19 cellular contexts compared by ENCODE assay signal in the genomic region with DNA sequence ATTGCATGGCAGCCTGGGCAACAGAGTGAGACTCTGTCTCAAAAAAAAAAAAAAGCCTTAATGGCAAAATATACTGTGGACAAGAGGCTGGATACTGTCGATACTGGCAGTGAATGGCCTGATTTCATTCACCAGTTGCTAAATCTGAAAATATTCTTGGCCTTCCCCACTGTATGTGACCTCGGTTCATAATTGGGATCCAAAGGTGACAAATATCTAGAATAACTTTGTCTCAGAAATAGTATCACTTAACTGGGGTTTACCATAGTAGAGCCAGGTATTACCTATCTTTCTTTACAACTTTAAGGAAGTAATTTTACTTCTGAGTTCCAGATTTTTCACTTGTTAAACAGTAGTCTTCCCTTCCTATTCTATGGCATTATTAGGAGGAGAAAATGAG.
"Had no signal": no experiment of that assay in that cellular context is flagged by ENCODE, and none has a peak within 500 bp of the region (broad histone marks: within the 10 kb centered on the region; RNA-seq: fewer than 3 reads in every experiment).

No MANE protein-coding gene starts in this region.

- H3K27ac ChIP-seq: epithelial cell of prostate, foreskin keratinocyte, hepatocyte, sigmoid colon, spleen, upper lobe of right lung had no signal

- H3K9me3 ChIP-seq: sigmoid colon, upper lobe of right lung had no signal

- ATAC-seq: foreskin keratinocyte, left cardiac atrium, upper lobe of right lung had no signal

- H3K4me1 ChIP-seq: sigmoid colon, upper lobe of right lung had no signal

- H3K27me3 ChIP-seq: foreskin keratinocyte, hepatocyte, sigmoid colon, spleen, upper lobe of right lung had no signal

- DNase-seq: activated CD4-positive, alpha-beta T cell treated with anti-CD3 and anti-CD28 coated beads, Interleukin-2, amount 50 U/mL, for 48 hours; activated naive CD4-positive, alpha-beta T cell; anterior cingulate cortex; caudate nucleus; endodermal cell; foreskin keratinocyte; left cardiac atrium; nephron progenitor cell; nucleus accumbens; sigmoid colon; spleen; stimulated activated CD4-positive, alpha-beta T cell treated with anti-CD3 and anti-CD28 coated beads, Interleukin-4, amount 100 ng/mL, for 4 hours; stimulated activated naive CD4-positive, alpha-beta T cell; T-helper 2 cell; upper lobe of right lung had no signal

- H3K4me1 Mint-ChIP-seq: endodermal cell, nephron progenitor cell had no signal

- FAIRE-seq: islet of Langerhans had no signal

- H2AFZ ChIP-seq: hepatocyte had no signal

- H3K4me3 ChIP-seq: hepatocyte, sigmoid colon, spleen, upper lobe of right lung had no signal

- H3K4me2 ChIP-seq: hepatocyte had no signal

- H3K4me3 Mint-ChIP-seq: brain, endodermal cell, nephron progenitor cell had no signal

- H3K27ac Mint-ChIP-seq: brain, endodermal cell, nephron progenitor cell had no signal
